In the genomic region with DNA sequence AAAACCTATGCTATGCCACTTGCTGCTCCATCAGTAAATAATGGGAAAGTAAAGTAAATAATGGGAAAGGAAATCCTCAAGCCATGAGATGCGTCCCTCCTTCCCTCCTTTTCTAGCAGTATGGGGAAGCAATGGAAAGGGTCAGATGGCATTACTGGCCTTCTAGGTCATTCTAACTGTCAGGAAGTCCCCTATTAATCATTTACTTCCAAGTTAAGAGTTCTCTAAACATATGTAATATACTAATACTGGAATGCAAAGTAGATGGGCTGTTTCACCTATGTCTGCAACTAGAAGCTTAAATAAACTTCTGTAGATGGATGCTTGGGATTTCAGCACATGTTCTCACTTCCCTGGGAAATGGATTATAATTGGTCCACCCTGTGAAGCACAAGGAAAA, we compare ENCODE assay signal across 2 cellular contexts.
TF ChIP-seq lines count a peak whose summit lies in the region.

No MANE protein-coding gene starts in this region.

TF ChIP-seq in A549, 52 proteins besides CTCF, POLR2A, EP300 and RAD21 (continued from another document):
- TF ChIP-seq, protein P1, sequence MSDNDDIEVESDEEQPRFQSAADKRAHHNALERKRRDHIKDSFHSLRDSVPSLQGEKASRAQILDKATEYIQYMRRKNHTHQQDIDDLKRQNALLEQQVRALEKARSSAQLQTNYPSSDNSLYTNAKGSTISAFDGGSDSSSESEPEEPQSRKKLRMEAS (IDR thresholded peaks at IDR 0.05): peak; percentile 48; the same call in 1 of the 2 replicates
- TF ChIP-seq HOXB5 (CRISPR knock-in tag; IDR thresholded peaks at IDR 0.05): no peak
- TF ChIP-seq, protein P2, sequence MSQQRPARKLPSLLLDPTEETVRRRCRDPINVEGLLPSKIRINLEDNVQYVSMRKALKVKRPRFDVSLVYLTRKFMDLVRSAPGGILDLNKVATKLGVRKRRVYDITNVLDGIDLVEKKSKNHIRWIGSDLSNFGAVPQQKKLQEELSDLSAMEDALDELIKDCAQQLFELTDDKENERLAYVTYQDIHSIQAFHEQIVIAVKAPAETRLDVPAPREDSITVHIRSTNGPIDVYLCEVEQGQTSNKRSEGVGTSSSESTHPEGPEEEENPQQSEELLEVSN (IDR thresholded peaks at IDR 0.05; ENCODE audit: borderline replicate concordance, low read depth): peak; percentile 64; the same call in 1 of the 2 replicates
- TF ChIP-seq TP53 (CRISPR knock-in tag; IDR thresholded peaks at IDR 0.05): no peak

TF ChIP-seq in endothelial cell of umbilical vein, 7 proteins besides CTCF, POLR2A, EP300 and RAD21 (continued from another document):
- TF ChIP-seq JUN (IDR thresholded peaks at IDR 0.05; ENCODE audit: borderline replicate concordance, insufficient read depth, insufficient read length, low read depth): no peak
- no peak for TF ChIP-seq FOS (IDR thresholded peaks at IDR 0.05; ENCODE audit: borderline replicate concordance, insufficient read depth, low read length)
- no peak for TF ChIP-seq GATA2 (IDR thresholded peaks at IDR 0.05; ENCODE audit: insufficient read depth, insufficient read length, low read depth, low read length)
TF ChIP-seq in endothelial cell of umbilical vein: peak in this region for 0.
